ENCODE assay signal across 8 cellular contexts in genomic region chr9:105127863-105128220, GRCh38.
DNase-seq lines count a peak whose midpoint lies in the region; ATAC-seq and TF ChIP-seq lines count a peak whose summit lies in the region.

No MANE protein-coding gene starts in this region.

- peak; percentile 90 for DNase-seq in H4 (ENCODE audit: low spot score)
- DNase-seq in MM.1S: peak; percentile 98
- DNase-seq in activated T-helper 1 cell treated with Interleukin-2 at 50 U/mL for 16 hours (ENCODE audit: low read depth): peak; percentile 22
- DNase-seq in myocyte (ENCODE audit: low read depth): peak; percentile 55
- no peak for DNase-seq in NCI-H510A (lab: John Stamatoyannopoulos, UW)
- DNase-seq in NCI-H1105 treated with DMSO at 0.1 percent for 48 hours (lab: John Stamatoyannopoulos, UW): no peak
- no peak for DNase-seq in C1 segment of cervical spinal cord (lab: John Stamatoyannopoulos, UW)

- H3K9me2 ChIP-seq in MM.1S (replicated peaks; ENCODE audit: insufficient read depth, low read length): no peaks in the 10 kb centered on the region

- no peak overlapping the region for H3K9ac ChIP-seq in MM.1S (ENCODE audit: low read length)

- H3K4me3 ChIP-seq in MM.1S (ENCODE audit: low read length): peak overlapping the region; percentile 6; the same call in 1 of the 2 replicates

- no peaks in the 10 kb centered on the region for H3K27me3 ChIP-seq in MM.1S (replicated peaks; ENCODE audit: insufficient read depth, low read length)

- H3K27ac ChIP-seq in MM.1S (ENCODE audit: low read length): peak overlapping the region; percentile 58; the same call in 1 of the 2 replicates

- H2AFZ ChIP-seq in MM.1S (ENCODE audit: low read length): no peak overlapping the region

- peak overlapping the region; percentile 42 for H3K4me2 ChIP-seq in MM.1S (ENCODE audit: low read depth, low read length)

- no peaks in the 10 kb centered on the region for H3K36me3 ChIP-seq in MM.1S (replicated peaks; ENCODE audit: insufficient read depth, low read length)

- no peaks in the 10 kb centered on the region for H3K9me3 ChIP-seq in MM.1S (replicated peaks; ENCODE audit: insufficient read depth, low read length)

- H3F3A ChIP-seq in MM.1S (ENCODE audit: insufficient read depth, low read length): peaks cover 9% of the 10 kb centered on the region; the same call in 1 of the 2 replicates

- ATAC-seq in GM18499 (IDR thresholded peaks at IDR 0.05; ENCODE audit: insufficient read depth, unreplicated experiment): peak; percentile 97

- H3K79me2 ChIP-seq in MM.1S (ENCODE audit: low read length): no peaks in the 10 kb centered on the region

- peaks cover 22% of the 10 kb centered on the region for H3K4me1 ChIP-seq in MM.1S (ENCODE audit: low read length)

- H4K20me1 ChIP-seq in MM.1S (ENCODE audit: insufficient read depth, low read length): no peaks in the 10 kb centered on the region

- peak; percentile 33 for TF ChIP-seq CTCF in MM.1S (IDR thresholded peaks at IDR 0.05; ENCODE audit: low read length)

Comparison
In these comparisons a context has a peak if more than half of its experiments do, and no peak if none do; other contexts are left out.
1. DNase-seq: peak in H4 (single experiment), MM.1S (single experiment), activated T-helper 1 cell treated with Interleukin-2 at 50 U/mL for 16 hours (single experiment) and myocyte (single experiment); none in NCI-H510A (single experiment), NCI-H1105 treated with DMSO at 0.1 percent for 48 hours (single experiment) and C1 segment of cervical spinal cord (0 of 14).